In genomic region chr1:39268112-39268581, GRCh38 we compare ENCODE assay signal across 8 cellular contexts.
DNase-seq lines count a peak whose midpoint lies in the region; ATAC-seq and TF ChIP-seq lines count a peak whose summit lies in the region.

No MANE protein-coding gene starts in this region.

- H3K4me3 ChIP-seq in IMR-90 (ENCODE audit: insufficient read depth, low read depth, low read length) (peak overlapping the region; percentile 23; the same call in 1 of the 2 replicates), epithelial cell of esophagus (ENCODE audit: low read length) (no peak overlapping the region), urinary bladder (ENCODE audit: low read depth, low read length) (peak overlapping the region; percentile 28)

- 0% methylated on average over 1 of the region's 8 CpGs; no CpG with 5 or more reads in 1 of the 2 experiments for WGBS in IMR-90 (ENCODE audit: extremely low coverage in 2 of 2, insufficient read length in 1 of 2), 2 experiments
- WGBS in urinary bladder: 4% methylated on average over 8 of the region's 8 CpGs

- CTCF ChIA-PET in IMR-90 (lab: Yijun Ruan, JAX): interaction anchor here (0.5 to 1.9 kb wide), 3 partner anchors 9 to 76 kb away, joined by 4 to 8 read pairs (median 5); no protein-coding TSS in a partner anchor

- H3K9me3 ChIP-seq in IMR-90 (ENCODE audit: control insufficient read depth, insufficient read depth, low read length): no peaks in the 10 kb centered on the region

- H3K23ac ChIP-seq in IMR-90 (ENCODE audit: low read depth, low read length): peak overlapping the region; percentile 61; the same call in 1 of the 2 replicates

- peak overlapping the region; percentile 89 for H3K4me2 ChIP-seq in IMR-90 (ENCODE audit: low read depth, low read length)

- no peaks in the 10 kb centered on the region for H3K9me3 Mint-ChIP-seq in T-helper 1 cell treated with Interleukin-12 subunit alpha and Interleukin-12 subunit beta and Interleukin-4 antibody, amounts not matched to agents 30 μg/mL and 1 μg/mL, for 36 hours

- H3K79me1 ChIP-seq in IMR-90 (ENCODE audit: low read depth in 1 of 2, low read length in 2 of 2): peaks cover 39 to 83% of the 10 kb centered on the region in 2 experiments

- no TSS peak for BruUV-seq in IMR-90 (replicated peaks; lab: Mats Ljungman, UMichigan)

- no peak overlapping the region for H2BK20ac ChIP-seq in IMR-90 (ENCODE audit: low read depth, low read length)

- no peak for TF ChIP-seq POLR2A in IMR-90 (IDR thresholded peaks at IDR 0.05; ENCODE audit: low read depth, low read length)

- H3K4me3 Mint-ChIP-seq in T-helper 1 cell treated with Interleukin-12 subunit alpha and Interleukin-12 subunit beta and Interleukin-4 antibody, amounts not matched to agents 30 μg/mL and 1 μg/mL, for 36 hours: peak overlapping the region; percentile 82

- in situ Hi-C loops in IMR-90 (cut with MboI; ENCODE audit: low sequenced_read_pairs): no loop called here

- H3K56ac ChIP-seq in IMR-90 (ENCODE audit: extremely low read depth, insufficient read depth, low read length): no peak overlapping the region

- H2AK5ac ChIP-seq in IMR-90 (ENCODE audit: low read depth, low read length): no peak overlapping the region; the same call in 1 of the 2 replicates

- no peaks in the 10 kb centered on the region for H3K27me3 Mint-ChIP-seq in T-helper 1 cell treated with Interleukin-12 subunit alpha and Interleukin-12 subunit beta and Interleukin-4 antibody, amounts not matched to agents 30 μg/mL and 1 μg/mL, for 36 hours (ENCODE audit: low read depth)

- peak overlapping the region in 1 of 2 experiments; percentile 73; a peak in 2 of 4 replicates for H4K8ac ChIP-seq in IMR-90 (ENCODE audit: low read depth in 2 of 2, low read length in 2 of 2)

- peak overlapping the region; percentile 39 for H4K91ac ChIP-seq in IMR-90 (ENCODE audit: insufficient read depth, low read depth, low read length)

- peaks cover 77% of the 10 kb centered on the region for H4K20me1 ChIP-seq in IMR-90 (ENCODE audit: insufficient read depth, low read length)

- TF ChIP-seq CTCF in IMR-90 (conservative IDR thresholded peaks at IDR 0.05; ENCODE audit: low read depth, low read length) (no peak), epithelial cell of esophagus (IDR thresholded peaks at IDR 0.05; ENCODE audit: insufficient read depth, low read depth, low read length, missing control alignments) (no peak)

- H2BK5ac ChIP-seq in IMR-90 (ENCODE audit: low read depth, low read length, poor library complexity, severe bottlenecking): peak overlapping the region; percentile 35

- no peaks in the 10 kb centered on the region for H3K27me3 ChIP-seq in IMR-90 (ENCODE audit: control insufficient read depth, insufficient read depth, low read length)

- H2AFZ ChIP-seq in IMR-90 (replicated peaks; ENCODE audit: low read length, poor library complexity): peak overlapping the region; percentile 15

- H3K27ac Mint-ChIP-seq in T-helper 1 cell treated with Interleukin-12 subunit alpha and Interleukin-12 subunit beta and Interleukin-4 antibody, amounts not matched to agents 30 μg/mL and 1 μg/mL, for 36 hours: peak overlapping the region; percentile 92

- ATAC-seq in IMR-90 (ENCODE audit: low read depth): peak; percentile 83
- no peak for ATAC-seq in GM19035 (IDR thresholded peaks at IDR 0.05; ENCODE audit: unreplicated experiment)
- ATAC-seq in HG02678 (IDR thresholded peaks at IDR 0.05; ENCODE audit: unreplicated experiment): no peak

- peaks cover 31% of the 10 kb centered on the region for H3K9me1 ChIP-seq in IMR-90 (ENCODE audit: insufficient read depth, low read length)

- H3K4ac ChIP-seq in IMR-90 (ENCODE audit: low read depth, low read length): peak overlapping the region; percentile 39

- no peak overlapping the region; the same call in 1 of the 2 replicates for H4K5ac ChIP-seq in IMR-90 (ENCODE audit: low read depth, low read length)

- POLR2A ChIA-PET in IMR-90 (lab: Charles Lee; ENCODE audit: unreplicated experiment): interaction anchor here (0.7 kb wide), 1 partner anchor 444 kb away, joined by 4 read pairs; no protein-coding TSS in a partner anchor

- peaks cover 19% of the 10 kb centered on the region for H3K4me1 ChIP-seq in IMR-90 (ENCODE audit: control insufficient read depth, insufficient read depth, low read length)
- peaks cover 1% of the 10 kb centered on the region for H3K4me1 ChIP-seq in urinary bladder (ENCODE audit: insufficient read depth)

- H3K27ac ChIP-seq in IMR-90 (ENCODE audit: insufficient read depth, low read length) (peak overlapping the region; percentile 68), urinary bladder (ENCODE audit: low read depth) (peak overlapping the region; percentile 63)

- dilution Hi-C loops in IMR-90 (cut with HindIII; ENCODE audit: low sequenced_read_pairs, unreplicated experiment): no loop called here

- H3K4me1 Mint-ChIP-seq in T-helper 1 cell treated with Interleukin-12 subunit alpha and Interleukin-12 subunit beta and Interleukin-4 antibody, amounts not matched to agents 30 μg/mL and 1 μg/mL, for 36 hours (ENCODE audit: low read depth): peaks cover 50% of the 10 kb centered on the region

- intact Hi-C loops in IMR-90 (cut with micrococcal nuclease): no loop called here

- peak overlapping the region; percentile 52 for H3K9ac ChIP-seq in IMR-90 (ENCODE audit: low read depth, low read length)

- peak; percentile 95 for DNase-seq in DMS153 treated with DMSO at 0.1 percent for 48 hours (lab: John Stamatoyannopoulos, UW; ENCODE audit: unreplicated experiment)
- DNase-seq in IMR-90: peak; percentile 90
- DNase-seq in epithelial cell of esophagus (ENCODE audit: low read depth): peak; percentile 58
- DNase-seq in mucosa of gallbladder (ENCODE audit: low spot score): peak; percentile 59

- H3K14ac ChIP-seq in IMR-90 (replicated peaks; ENCODE audit: low read depth, low read length): peak overlapping the region; percentile 79

- peaks cover 5% of the 10 kb centered on the region for H3K36me3 ChIP-seq in IMR-90 (ENCODE audit: control insufficient read depth, insufficient read depth, low read length)
- no peaks in the 10 kb centered on the region for H3K36me3 ChIP-seq in urinary bladder (ENCODE audit: insufficient read depth)

- H3K18ac ChIP-seq in IMR-90 (ENCODE audit: low read depth, low read length): peak overlapping the region; percentile 18; the same call in 1 of the 2 replicates

- peaks cover 19% of the 10 kb centered on the region for H3K36me3 Mint-ChIP-seq in T-helper 1 cell treated with Interleukin-12 subunit alpha and Interleukin-12 subunit beta and Interleukin-4 antibody, amounts not matched to agents 30 μg/mL and 1 μg/mL, for 36 hours (ENCODE audit: low read depth)

- no peak for TF ChIP-seq RAD21 in IMR-90 (IDR thresholded peaks at IDR 0.05; ENCODE audit: low read length)

- no peak overlapping the region for H2BK15ac ChIP-seq in IMR-90 (ENCODE audit: low read depth, low read length)

- H2BK120ac ChIP-seq in IMR-90 (ENCODE audit: low read depth, low read length): peak overlapping the region; percentile 28

- no peak overlapping the region for H2AK9ac ChIP-seq in IMR-90 (replicated peaks; ENCODE audit: low read depth, low read length, poor library complexity)

TF ChIP-seq in IMR-90, 13 proteins besides CTCF, POLR2A, EP300 and RAD21:
- TF ChIP-seq MAZ (IDR thresholded peaks at IDR 0.05; ENCODE audit: borderline replicate concordance, low read depth, low read length) (peak; percentile 23; the same call in 1 of the 2 replicates), FOS (IDR thresholded peaks at IDR 0.05; ENCODE audit: low read depth, low read length) (no peak), RCOR1 (IDR thresholded peaks at IDR 0.05; ENCODE audit: insufficient replicate concordance, low read length) (no peak), SMC3 (IDR thresholded peaks at IDR 0.05; ENCODE audit: low read depth, low read length) (no peak), CHD1 (IDR thresholded peaks at IDR 0.05; ENCODE audit: low read depth, low read length) (no peak)
